In genomic region chrX:155071694-155072215, GRCh38 we compare ENCODE assay signal across 6 cellular contexts. TPM values are rescaled to one million over a fixed set of nuclear protein-coding genes. Genes with fewer than 3 reads are reported as not detected.
DNase-seq lines count a peak whose midpoint lies in the region; ATAC-seq and TF ChIP-seq lines count a peak whose summit lies in the region.

No MANE protein-coding gene starts in this region.

- peak overlapping the region; percentile 43 to 72 for H3K9ac ChIP-seq in liver (ENCODE audit: low read depth in 1 of 2, low read length in 2 of 2)

- no peak for TF ChIP-seq RAD21 in liver (IDR thresholded peaks at IDR 0.05)

- intact Hi-C loops in heart left ventricle (cut with DNase I), result no loop called here
- intact Hi-C loops in left ventricle myocardium superior (cut with micrococcal nuclease), result no loop called here

- 1 to 40% (median 18%) methylated on average over 13 to 24 of the region's 24 CpGs for WGBS in heart left ventricle, 4 donors
- under 1% methylated on average over 24 of the region's 24 CpGs for WGBS in liver

- H3K27me3 ChIP-seq in heart left ventricle (no peaks in the 10 kb centered on the region), liver (ENCODE audit: control insufficient read depth in 4 of 4, insufficient read depth in 4 of 4, low read length in 3 of 4) (no peaks in the 10 kb centered on the region)

- TF ChIP-seq CTCF in heart left ventricle (IDR thresholded peaks at IDR 0.05) (no peak), WI38 (IDR thresholded peaks at IDR 0.05; ENCODE audit: low read depth, low read length) (no peak), liver (IDR thresholded peaks at IDR 0.05; ENCODE audit: low read depth, low read length, missing input control) (no peak)

- no peak for TF ChIP-seq POLR2A in heart left ventricle (IDR thresholded peaks at IDR 0.05)

- peak overlapping the region; percentile 51 to 90 (median 69) for H3K4me3 ChIP-seq in heart left ventricle
- peak overlapping the region; percentile 75 for H3K4me3 ChIP-seq in WI38 (ENCODE audit: low read depth, low read length)
- peak overlapping the region; percentile 68 to 92 (median 73) for H3K4me3 ChIP-seq in liver (ENCODE audit: low read depth in 1 of 3, low read length in 3 of 3)

- ATAC-seq in heart left ventricle, result peak in 2 of 4 donors; percentile 3 to 29
- no peak for ATAC-seq in left ventricle myocardium superior
- no peak for ATAC-seq in GM21619 (IDR thresholded peaks at IDR 0.05; ENCODE audit: unreplicated experiment)
- ATAC-seq in HG03439 (IDR thresholded peaks at IDR 0.05; ENCODE audit: unreplicated experiment), result no peak

- H3K9me3 ChIP-seq in heart left ventricle, result no peaks in the 10 kb centered on the region
- no peaks in the 10 kb centered on the region for H3K9me3 ChIP-seq in liver (ENCODE audit: control insufficient read depth in 4 of 4, low read length in 3 of 4)

- peak in 1 of 5 donors; percentile 32 for DNase-seq in heart left ventricle
- DNase-seq in left ventricle myocardium superior, result no peak

- H3K36me3 ChIP-seq in heart left ventricle (peaks cover 0 to 32% (median 16%) of the 10 kb centered on the region in 9 donors), liver (ENCODE audit: control insufficient read depth in 4 of 4, insufficient read depth in 3 of 4, low read depth in 1 of 4, low read length in 3 of 4) (peaks cover 0 to 4% (median 0%) of the 10 kb centered on the region in 4 donors)

- H3K27ac ChIP-seq in heart left ventricle, result peak overlapping the region in 11 of 12 donors; percentile 60 to 91 (median 79)
- peak overlapping the region; percentile 76 to 78 for H3K27ac ChIP-seq in liver (ENCODE audit: low read depth in 1 of 2, low read length in 2 of 2)

- H3K4me1 ChIP-seq in heart left ventricle (peaks cover 0 to 28% (median 9%) of the 10 kb centered on the region in 12 donors), liver (ENCODE audit: control insufficient read depth in 4 of 4, insufficient read depth in 4 of 4, low read length in 3 of 4) (peaks cover 3 to 7% (median 4%) of the 10 kb centered on the region in 4 donors)

TF ChIP-seq in liver, 16 proteins besides CTCF, POLR2A, EP300 and RAD21:
- no peak for TF ChIP-seq MAX (IDR thresholded peaks at IDR 0.05)
- peak; percentile 8 for TF ChIP-seq TAF1 (conservative IDR thresholded peaks at IDR 0.05)

RNA-seq across cellular contexts. Expression of gene BRCC3, which starts 0.4 kb away (rescaled TPM):
- total RNA-seq in heart left ventricle (10 to 100 TPM in 8 of 9 donors, 1 to 10 TPM in 1; 7.9 to 18.7 (median 16.6) TPM), left ventricle myocardium superior (13.9 TPM), liver (10 to 100 TPM in 1 of 2 donors, 1 to 10 TPM in 1; 7.8 to 10.9 TPM)
- polyA plus RNA-seq in heart left ventricle (10 to 100 TPM in 1 of 2 donors, 1 to 10 TPM in 1; 3.6 to 15.0 TPM), liver (10 to 100 TPM in 1 of 2 donors, 1 to 10 TPM in 1; 9.3 to 12.2 TPM)

RNA-seq across cellular contexts. Expression of gene CMC4, which starts 0.8 kb away (rescaled TPM):
- 10 to 100 TPM; 14.4 to 74.3 (median 21.0) TPM for total RNA-seq in heart left ventricle
- 10 to 100 TPM; 26.1 to 53.0 TPM for polyA plus RNA-seq in heart left ventricle
- 28.8 TPM for total RNA-seq in left ventricle myocardium superior
- 1 to 10 TPM; 4.2 to 4.9 TPM for total RNA-seq in liver
- polyA plus RNA-seq in liver, result 10 to 100 TPM; 15.9 to 17.3 TPM

RNA-seq across cellular contexts. Expression of gene MTCP1, which starts 0.8 kb away (rescaled TPM):
- 10 to 100 TPM in 7 of 9 donors, under 1 TPM in 2; 0.24 to 60.0 (median 44.8) TPM for total RNA-seq in heart left ventricle
- 100 to 1,000 TPM in 1 of 2 donors, 10 to 100 TPM in 1; 13.8 to 185 TPM for polyA plus RNA-seq in heart left ventricle
- 51.6 TPM for total RNA-seq in left ventricle myocardium superior
- total RNA-seq in liver, result 1 to 10 TPM; 2.2 to 2.8 TPM
- 1 to 10 TPM; 7.7 to 10.0 TPM for polyA plus RNA-seq in liver

RNA-seq across cellular contexts. Expression of gene FUNDC2, which starts 45.1 kb away (rescaled TPM):
- total RNA-seq in heart left ventricle (100 to 1,000 TPM; 147 to 390 (median 259) TPM), left ventricle myocardium superior (389 TPM), liver (10 to 100 TPM; 19.4 to 23.3 TPM)
- polyA plus RNA-seq in heart left ventricle (100 to 1,000 TPM; 445 TPM), liver (10 to 100 TPM; 58.3 to 79.8 TPM)

RNA-seq across cellular contexts. Expression of gene F8, which starts 49.2 kb away (rescaled TPM):
- 10 to 100 TPM; 26.9 to 75.1 (median 44.3) TPM for total RNA-seq in heart left ventricle
- polyA plus RNA-seq in heart left ventricle, result 10 to 100 TPM; 32.6 to 60.2 TPM
- total RNA-seq in left ventricle myocardium superior, result 49.4 TPM
- total RNA-seq in liver, result 10 to 100 TPM in 1 of 2 donors, 1 to 10 TPM in 1; 8.0 to 22.3 TPM
- polyA plus RNA-seq in liver, result 10 to 100 TPM; 11.1 to 16.5 TPM
